In the genomic region with DNA sequence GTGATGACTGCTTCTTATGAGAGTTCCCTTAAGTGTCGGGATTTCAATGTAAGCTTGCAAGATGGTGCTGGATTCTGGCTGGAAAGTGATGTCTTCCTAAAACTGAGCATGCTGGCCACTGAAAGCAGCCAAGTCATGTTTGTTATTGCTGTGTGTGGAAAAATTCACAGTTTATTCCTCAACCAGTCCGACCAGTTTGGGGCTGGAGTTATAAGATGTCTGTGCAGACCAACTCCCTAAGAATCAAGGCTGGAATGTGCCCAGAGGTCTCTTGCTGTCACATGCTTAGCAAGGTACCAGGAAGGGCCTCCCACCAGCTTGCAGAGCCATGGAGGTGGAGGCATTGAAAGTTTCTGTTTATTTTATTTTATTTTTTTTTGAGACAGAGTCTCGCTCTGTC, we compare ENCODE assay signal across 19 cellular contexts. TPM values are rescaled to one million over a fixed set of nuclear protein-coding genes. Genes with fewer than 3 reads are reported as not detected.
DNase-seq lines count a peak whose midpoint lies in the region; ATAC-seq and TF ChIP-seq lines count a peak whose summit lies in the region.
"Had no signal": no experiment of that assay in that cellular context is flagged by ENCODE, and none has a peak within 500 bp of the region (broad histone marks: within the 10 kb centered on the region; RNA-seq: fewer than 3 reads in every experiment).

No MANE protein-coding gene starts in this region.

- TF ChIP-seq POLR2A in thyroid gland (IDR thresholded peaks at IDR 0.05), result peak in 1 of 2 donors; percentile 45

- H3K27ac Mint-ChIP-seq in stimulated activated effector memory CD8-positive, alpha-beta T cell treated with anti-CD3 and anti-CD28 coated beads, Interleukin-12 subunit alpha, Interleukin-12 subunit beta, amount 100 ng/mL, for 72 hours, result no peak overlapping the region
- H3K27ac Mint-ChIP-seq: immature natural killer cell had no signal

- DNase-seq in LNCaP clone FGC (ENCODE audit: low read depth) (peak; percentile 87), epithelial cell of esophagus (ENCODE audit: low read depth) (peak; percentile 86), lower lobe of right lung (no peak), thyroid gland (peak; percentile 78 to 81), DMS114 treated with DMSO at 0.1 percent for 48 hours (lab: John Stamatoyannopoulos, UW; ENCODE audit: unreplicated experiment) (no peak), NCI-H1930 (lab: John Stamatoyannopoulos, UW) (no peak)
- no peak for DNase-seq in stimulated activated effector memory CD8-positive, alpha-beta T cell treated with anti-CD3 and anti-CD28 coated beads, Interleukin-12 subunit alpha, Interleukin-12 subunit beta, amount 100 ng/mL, for 72 hours (ENCODE audit: low spot score in 2 of 2)
- DNase-seq: activated CD4-positive, alpha-beta T cell treated with anti-CD3 and anti-CD28 coated beads, Interleukin-2, amount 50 U/mL, for 1 hour; activated gamma-delta T cell; EL; immature natural killer cell; NCI-H1417 treated with DMSO at 0.1 percent for 48 hours; NCI-H2171 treated with DMSO at 0.1 percent for 48 hours; NCI-H69; Right ventricle myocardium superior had no signal

- TF ChIP-seq CTCF in LNCaP clone FGC (IDR thresholded peaks at IDR 0.05; ENCODE audit: control insufficient read depth, extremely low read depth, insufficient read depth) (no peak), epithelial cell of esophagus (IDR thresholded peaks at IDR 0.05; ENCODE audit: insufficient read depth, low read depth, low read length, missing control alignments) (no peak), lower lobe of right lung (IDR thresholded peaks at IDR 0.05) (no peak), thyroid gland (IDR thresholded peaks at IDR 0.05) (no peak)

- 43 to 48% methylated on average over 3 of the region's 3 CpGs for WGBS in thyroid gland, 2 donors

- no peaks in the 10 kb centered on the region for H3K4me1 Mint-ChIP-seq in stimulated activated effector memory CD8-positive, alpha-beta T cell treated with anti-CD3 and anti-CD28 coated beads, Interleukin-12 subunit alpha, Interleukin-12 subunit beta, amount 100 ng/mL, for 72 hours
- H3K4me1 Mint-ChIP-seq: immature natural killer cell had no signal

- intact Hi-C loops in lower lobe of right lung (cut with DNase I) (no loop called here), thyroid gland (cut with DNase I) (no loop called here)

- H3K27ac ChIP-seq in lower lobe of right lung, result no peak overlapping the region
- peak overlapping the region; percentile 41 to 88 (median 63) for H3K27ac ChIP-seq in thyroid gland

- peak; percentile 23 to 74 for ATAC-seq in lower lobe of right lung
- no peak for ATAC-seq in stimulated activated effector memory CD8-positive, alpha-beta T cell treated with anti-CD3 and anti-CD28 coated beads, Interleukin-12 subunit alpha, Interleukin-12 subunit beta, amount 100 ng/mL, for 72 hours

- H3K9me3 Mint-ChIP-seq in stimulated activated effector memory CD8-positive, alpha-beta T cell treated with anti-CD3 and anti-CD28 coated beads, Interleukin-12 subunit alpha, Interleukin-12 subunit beta, amount 100 ng/mL, for 72 hours, result no peaks in the 10 kb centered on the region
- H3K9me3 Mint-ChIP-seq: immature natural killer cell had no signal

- no peak overlapping the region for H3K4me3 Mint-ChIP-seq in stimulated activated effector memory CD8-positive, alpha-beta T cell treated with anti-CD3 and anti-CD28 coated beads, Interleukin-12 subunit alpha, Interleukin-12 subunit beta, amount 100 ng/mL, for 72 hours
- H3K4me3 Mint-ChIP-seq: immature natural killer cell had no signal

- no peak overlapping the region for H3K4me3 ChIP-seq in LNCaP clone FGC (ENCODE audit: low read depth, low read length)
- no peak overlapping the region for H3K4me3 ChIP-seq in epithelial cell of esophagus (ENCODE audit: low read length)
- no peak overlapping the region for H3K4me3 ChIP-seq in lower lobe of right lung
- H3K4me3 ChIP-seq in thyroid gland (replicated peaks in 1 of 3), result no peak overlapping the region

- H3K36me3 Mint-ChIP-seq in stimulated activated effector memory CD8-positive, alpha-beta T cell treated with anti-CD3 and anti-CD28 coated beads, Interleukin-12 subunit alpha, Interleukin-12 subunit beta, amount 100 ng/mL, for 72 hours, result no peaks in the 10 kb centered on the region
- H3K36me3 Mint-ChIP-seq: immature natural killer cell had no signal

- H3K4me1 ChIP-seq in lower lobe of right lung, result no peaks in the 10 kb centered on the region
- H3K4me1 ChIP-seq in thyroid gland, result peaks cover 11 to 15% of the 10 kb centered on the region in 2 donors

- H3K27me3 ChIP-seq in lower lobe of right lung (ENCODE audit: low read depth) (no peaks in the 10 kb centered on the region), thyroid gland (no peaks in the 10 kb centered on the region)

- H3K36me3 ChIP-seq in lower lobe of right lung, result no peaks in the 10 kb centered on the region
- H3K36me3 ChIP-seq in thyroid gland, result no peaks in the 10 kb centered on the region

- H3K9me3 ChIP-seq in lower lobe of right lung (no peaks in the 10 kb centered on the region), thyroid gland (no peaks in the 10 kb centered on the region)

RNA-seq across cellular contexts. Expression of a gene that starts 37.1 kb away (rescaled TPM):
- 6.5 TPM for total RNA-seq in lower lobe of right lung
- total RNA-seq in thyroid gland, result 10 to 100 TPM in 1 of 4 donors, 1 to 10 TPM in 3; 8.7 to 12.8 (median 9.5) TPM

RNA-seq across cellular contexts. Expression of a gene that starts 39.2 kb away (rescaled TPM):
- 0.74 TPM for total RNA-seq in lower lobe of right lung
- total RNA-seq in thyroid gland, result under 1 TPM in 1 of 4 donors, not detected in 3; 0.22 TPM
- total RNA-seq: LHCN-M2; mesenteric fat pad; Right ventricle myocardium superior; T-helper 1 cell treated with Interleukin-12 subunit alpha and Interleukin-12 subunit beta and Interleukin-4 antibody, amounts not matched to agents 30 ng/mL and 1 ng/mL, for 36 hours; temporal lobe had no signal

Comparison
In these comparisons a context has a peak if more than half of its experiments do, and no peak if none do; other contexts are left out.
1. DNase-seq: peak in LNCaP clone FGC (single experiment), epithelial cell of esophagus (single experiment) and thyroid gland (2 of 2); none in lower lobe of right lung (single experiment), stimulated activated effector memory CD8-positive, alpha-beta T cell treated with anti-CD3 and anti-CD28 coated beads, Interleukin-12 subunit alpha, Interleukin-12 subunit beta, amount 100 ng/mL, for 72 hours (0 of 2), DMS114 treated with DMSO at 0.1 percent for 48 hours (single experiment) and NCI-H1930 (0 of 2).